ENCODE assay signal across 25 cellular contexts in genomic region chr1:234920843-234921140, GRCh38.
A peak's percentile ranks its signal among the peaks of the same experiment; 100 is the strongest.
DNase-seq lines count a peak whose midpoint lies in the region; ATAC-seq, FAIRE-seq and TF ChIP-seq lines count a peak whose summit lies in the region.
"Had no signal": no experiment of that assay in that cellular context is flagged by ENCODE, and none has a peak within 500 bp of the region (broad histone marks: within the 10 kb centered on the region; RNA-seq: fewer than 3 reads in every experiment).

No MANE protein-coding gene starts in this region.

- no peaks in the 10 kb centered on the region for H3K9me3 ChIP-seq in liver (ENCODE audit: control insufficient read depth in 4 of 4, low read length in 3 of 4)
- 0 out of 2 replicates have a peak, but pooled peaks cover 4% of the 10 kb centered on the region for H3K9me3 ChIP-seq in HepG2 (ENCODE audit: low read length)
- no peaks in the 10 kb centered on the region for H3K9me3 ChIP-seq in right lobe of liver
- no peaks in the 10 kb centered on the region for H3K9me3 ChIP-seq in sigmoid colon
- H3K9me3 ChIP-seq in vagina: no peaks in the 10 kb centered on the region

- POLR2A ChIA-PET in HepG2 (lab: Yijun Ruan, JAX): interaction anchor here (0.6 to 1.4 kb wide), 3 partner anchors 13 to 45 kb away, joined by 3 to 4 read pairs (median 3); no protein-coding TSS in a partner anchor

- CTCF ChIA-PET in HepG2 (lab: Yijun Ruan, JAX; ENCODE audit: low intra/inter-chr PET ratio, low total read pairs): no interaction called here

- intact Hi-C loops in HepG2 (cut with micrococcal nuclease; ENCODE audit: unreplicated experiment) (loop anchor here (5.0 kb wide), 1 partner anchor 37 kb away; no protein-coding TSS in a partner anchor), right lobe of liver (cut with DNase I) (no loop called here), sigmoid colon (cut with DNase I) (no loop called here), vagina (cut with DNase I) (loop anchor here (5.0 to 10.0 kb wide), 2 partner anchors 54 to 147 kb away; no protein-coding TSS in a partner anchor)

- ATAC-seq in HepG2 (no peak), right lobe of liver (no peak), HG03095 (IDR thresholded peaks at IDR 0.05; ENCODE audit: unreplicated experiment) (no peak)
- ATAC-seq: activated naive CD8-positive, alpha-beta T cell treated with anti-CD3 and anti-CD28 coated beads, Interleukin-2, amount 50 U/mL, for 24 hours; stimulated activated naive CD8-positive, alpha-beta T cell treated with anti-CD3 and anti-CD28 coated beads, Interleukin-15, amount 100 ng/mL, for 72 hours had no signal

- H4K20me1 ChIP-seq in HepG2 (ENCODE audit: insufficient read depth, low read length): no peaks in the 10 kb centered on the region

- peak overlapping the region; percentile 21 to 22 for H3K27ac ChIP-seq in liver (ENCODE audit: low read depth in 1 of 2, low read length in 2 of 2)
- no peak overlapping the region for H3K27ac ChIP-seq in HepG2 (ENCODE audit: extremely low read length, insufficient read depth, low read length)
- peak overlapping the region in 2 of 3 donors; percentile 9 to 29 for H3K27ac ChIP-seq in right lobe of liver
- H3K27ac ChIP-seq in sigmoid colon: peak overlapping the region in 2 of 4 donors; percentile 76 to 84
- peak overlapping the region; percentile 75 for H3K27ac ChIP-seq in vagina
- H3K27ac ChIP-seq: cardiac muscle cell had no signal

- no TSS peak for BruUV-seq in HepG2 (replicated peaks; lab: Mats Ljungman, UMichigan)

- no peak for FAIRE-seq in HepG2 (lab: Jason Lieb, UNC)
- FAIRE-seq: GM19239 had no signal

- peaks cover 15 to 29% (median 25%) of the 10 kb centered on the region in 4 donors for H3K4me1 ChIP-seq in liver (ENCODE audit: control insufficient read depth in 4 of 4, insufficient read depth in 4 of 4, low read length in 3 of 4)
- H3K4me1 ChIP-seq in HepG2 (ENCODE audit: insufficient read depth, low read length): peaks cover 50% of the 10 kb centered on the region
- H3K4me1 ChIP-seq in right lobe of liver: peaks cover 0 to 58% (median 29%) of the 10 kb centered on the region in 4 donors
- H3K4me1 ChIP-seq in sigmoid colon: peaks cover 0 to 47% (median 36%) of the 10 kb centered on the region in 4 donors
- H3K4me1 ChIP-seq in vagina: peaks cover 70% of the 10 kb centered on the region

- no peaks in the 10 kb centered on the region for H3K79me2 ChIP-seq in HepG2 (ENCODE audit: insufficient read depth, low read length)

- H3K27me3 ChIP-seq in liver (ENCODE audit: control insufficient read depth in 4 of 4, insufficient read depth in 4 of 4, low read length in 3 of 4) (no peaks in the 10 kb centered on the region), HepG2 (ENCODE audit: control insufficient read depth in 1 of 2, insufficient read depth in 2 of 2, low read length in 2 of 2) (no peaks in the 10 kb centered on the region), right lobe of liver (no peaks in the 10 kb centered on the region), sigmoid colon (no peaks in the 10 kb centered on the region), vagina (no peaks in the 10 kb centered on the region)
- H3K27me3 ChIP-seq: cardiac muscle cell, dorsolateral prefrontal cortex had no signal

- TF ChIP-seq EP300 in HepG2 (IDR thresholded peaks at IDR 0.05; ENCODE audit: low read depth in 2 of 2, low read length in 2 of 2) (no peak), HepG2 (CRISPR knock-in tag; IDR thresholded peaks at IDR 0.05; ENCODE audit: borderline replicate concordance) (no peak), sigmoid colon (IDR thresholded peaks at IDR 0.05) (no peak)

- H3K9ac ChIP-seq in liver (ENCODE audit: low read depth in 1 of 2, low read length in 2 of 2) (no peak overlapping the region), HepG2 (ENCODE audit: insufficient read depth, low read depth, low read length) (no peak overlapping the region)

- H3K4me2 ChIP-seq in HepG2 (ENCODE audit: low read depth, low read length): no peak overlapping the region

- TF ChIP-seq CTCF in liver (IDR thresholded peaks at IDR 0.05; ENCODE audit: low read depth, low read length, missing input control) (no peak), HepG2 (CRISPR knock-in tag; IDR thresholded peaks at IDR 0.05) (no peak), right lobe of liver (IDR thresholded peaks at IDR 0.05) (no peak), sigmoid colon (IDR thresholded peaks at IDR 0.05) (no peak), vagina (IDR thresholded peaks at IDR 0.05) (no peak)

- H2AFZ ChIP-seq in HepG2 (ENCODE audit: low read length): no peak overlapping the region

- DNase-seq in HepG2 (ENCODE audit: low spot score) (no peak), right lobe of liver (peak in 1 of 3 donors; percentile 36), sigmoid colon (peak; percentile 40), vagina (ENCODE audit: extremely low spot score in 2 of 2) (no peak), retina (no peak), hypothalamus (lab: John Stamatoyannopoulos, UW) (no peak)
- DNase-seq: ACHN; activated CD4-positive, alpha-beta T cell treated with anti-CD3 and anti-CD28 coated beads, Interleukin-2, amount 50 U/mL, for 4 hours; activated naive CD8-positive, alpha-beta T cell treated with anti-CD3 and anti-CD28 coated beads, Interleukin-2, amount 50 U/mL, for 24 hours; C1 segment of cervical spinal cord; Calu3; dorsolateral prefrontal cortex; hippocampal formation; Karpas-422; MV-4-11; naive B cell; NCI-H2171 treated with DMSO at 0.1 percent for 48 hours; NCI-H526 treated with DMSO at 0.1 percent for 48 hours; posterior cingulate gyrus; stimulated activated CD4-positive, alpha-beta T cell treated with anti-CD3 and anti-CD28 coated beads, Interleukin-4, amount 100 ng/mL, for 1 hour; stimulated activated naive CD8-positive, alpha-beta T cell treated with anti-CD3 and anti-CD28 coated beads, Interleukin-15, amount 100 ng/mL, for 72 hours had no signal

- no peak for TF ChIP-seq POLR2A in HepG2 (IDR thresholded peaks at IDR 0.05; ENCODE audit: insufficient read depth in 1 of 2, low read depth in 2 of 2, low read length in 2 of 2)
- no peak for TF ChIP-seq POLR2A in right lobe of liver (IDR thresholded peaks at IDR 0.05)
- TF ChIP-seq POLR2A in sigmoid colon (IDR thresholded peaks at IDR 0.05): no peak
- TF ChIP-seq POLR2A in vagina (IDR thresholded peaks at IDR 0.05): no peak

- 74% methylated on average over 4 of the region's 4 CpGs for WGBS in liver
- WGBS in HepG2 (ENCODE audit: low lambda C conversion rate): 52% methylated on average over 3 of the region's 4 CpGs
- WGBS in right lobe of liver (ENCODE audit: insufficient coverage, low coverage, low lambda C conversion rate, missing lambda C conversion rate): 0% methylated on average over 1 of the region's 4 CpGs
- WGBS in sigmoid colon, 2 donors: 74% methylated on average over 4 of the region's 4 CpGs

- H3K4me3 ChIP-seq in liver (ENCODE audit: low read depth in 1 of 3, low read length in 3 of 3): no peak overlapping the region
- no peak overlapping the region for H3K4me3 ChIP-seq in HepG2 (replicated peaks in 1 of 3; ENCODE audit: insufficient read depth in 1 of 3, low read depth in 2 of 3, low read length in 3 of 3)
- no peak overlapping the region for H3K4me3 ChIP-seq in right lobe of liver
- no peak overlapping the region for H3K4me3 ChIP-seq in sigmoid colon
- H3K4me3 ChIP-seq in vagina: no peak overlapping the region
- H3K4me3 ChIP-seq: cardiac muscle cell, dorsolateral prefrontal cortex had no signal

- TF ChIP-seq RAD21 in liver (IDR thresholded peaks at IDR 0.05): no peak
- no peak for TF ChIP-seq RAD21 in HepG2 (CRISPR knock-in tag; IDR thresholded peaks at IDR 0.05)

- in situ Hi-C loops in HepG2 (cut with HindIII; ENCODE audit: extremely low pct_ligation_motif_present, low pct_unique_long_range_greater_than_20kb): no loop called here

- H3K36me3 ChIP-seq in liver (ENCODE audit: control insufficient read depth in 4 of 4, insufficient read depth in 3 of 4, low read depth in 1 of 4, low read length in 3 of 4) (no peaks in the 10 kb centered on the region), HepG2 (replicated peaks in 1 of 2; ENCODE audit: control insufficient read depth in 1 of 2, insufficient read depth in 2 of 2, low read length in 2 of 2) (no peaks in the 10 kb centered on the region), right lobe of liver (no peaks in the 10 kb centered on the region), sigmoid colon (no peaks in the 10 kb centered on the region), vagina (no peaks in the 10 kb centered on the region)
- H3K36me3 ChIP-seq: cardiac muscle cell had no signal

TF ChIP-seq in liver, 16 proteins besides CTCF, POLR2A, EP300 and RAD21 (continues in another document):
- TF ChIP-seq RXRA (IDR thresholded peaks at IDR 0.05) (no peak), FOXA1 (IDR thresholded peaks at IDR 0.05) (no peak), HNF4A (conservative IDR thresholded peaks at IDR 0.05) (no peak), EGR1 (IDR thresholded peaks at IDR 0.05; ENCODE audit: low read depth in 2 of 2) (no peak), HNF4G (IDR thresholded peaks at IDR 0.05) (no peak)

TF ChIP-seq in HepG2, 621 proteins besides CTCF, POLR2A, EP300 and RAD21 (continues in another document):
- no peak for TF ChIP-seq ZBTB20 (CRISPR knock-in tag; IDR thresholded peaks at IDR 0.05; ENCODE audit: borderline replicate concordance, low read depth)
- TF ChIP-seq TCF7 (IDR thresholded peaks at IDR 0.05; ENCODE audit: low read depth): no peak
- no peak for TF ChIP-seq DMAP1 (CRISPR knock-in tag; IDR thresholded peaks at IDR 0.05)
- no peak for TF ChIP-seq NCOA2 (CRISPR knock-in tag; IDR thresholded peaks at IDR 0.05)
- TF ChIP-seq MYPOP (CRISPR knock-in tag; IDR thresholded peaks at IDR 0.05): no peak
- no peak for TF ChIP-seq FOXK1 (CRISPR knock-in tag; IDR thresholded peaks at IDR 0.05; ENCODE audit: borderline replicate concordance, low read depth)

Comparison
In these comparisons a context has a peak if more than half of its experiments do, and no peak if none do; other contexts are left out.
1. intact Hi-C loops: an anchor here in HepG2 (5.0 kb wide) and vagina (5.0 to 10.0 kb wide); none called in right lobe of liver and sigmoid colon.